Comparison of ENCODE assay signal across 1 cellular context in the genomic region with DNA sequence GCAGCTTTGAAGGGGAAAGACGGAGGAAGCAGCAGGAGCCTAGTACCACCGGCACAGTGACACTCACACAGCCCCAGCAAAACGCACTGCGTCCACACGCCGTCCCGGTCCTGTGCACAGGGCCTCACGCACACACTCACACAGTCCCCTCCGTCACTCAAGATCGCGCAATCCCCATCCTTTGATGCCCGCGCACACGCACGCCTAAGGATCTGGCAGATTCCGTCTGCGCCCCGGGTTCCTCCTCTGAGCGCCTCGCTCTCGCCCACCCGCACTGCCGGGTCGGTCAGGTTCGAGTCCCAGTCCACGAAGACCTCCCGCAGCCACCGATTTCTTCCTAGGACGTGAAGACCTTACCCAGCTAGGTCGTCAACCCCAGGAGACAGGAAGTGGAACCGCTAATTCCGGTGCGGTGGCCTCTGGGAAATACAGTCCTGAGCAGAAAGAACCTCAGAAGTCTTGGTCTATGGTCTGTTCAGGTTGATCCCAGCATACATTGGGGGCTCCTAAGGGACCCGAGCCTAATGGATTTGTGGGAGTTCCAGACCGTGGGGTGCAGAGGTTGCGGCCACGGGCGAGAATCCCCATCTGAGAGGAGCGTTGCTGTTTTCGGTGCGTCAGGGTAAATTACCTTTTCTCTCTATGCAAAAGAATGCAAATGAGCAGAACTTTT.
TF ChIP-seq lines count a peak whose summit lies in the region.

ZNF780B (minus strand) TSS at position 400 of the 673 bp plus-strand sequence. CDS start 5,899 bp downstream, outside the sequence.

TF ChIP-seq in HepG2, 621 proteins besides CTCF, POLR2A, EP300 and RAD21 (continued from another document and continues in another):
- TF ChIP-seq MTA1 (CRISPR knock-in tag; IDR thresholded peaks at IDR 0.05; ENCODE audit: borderline replicate concordance) (peak; percentile 80; the same call in 1 of the 2 replicates), ZNF737 (CRISPR knock-in tag; IDR thresholded peaks at IDR 0.05; ENCODE audit: borderline replicate concordance) (no peak; the same call in 1 of the 2 replicates), ZNF672 (CRISPR knock-in tag; IDR thresholded peaks at IDR 0.05) (no peak), ZNF10 (CRISPR knock-in tag; IDR thresholded peaks at IDR 0.05; ENCODE audit: borderline replicate concordance, low read depth) (no peak), ZKSCAN1 (IDR thresholded peaks at IDR 0.05; ENCODE audit: low read length) (no peak), ERF (CRISPR knock-in tag; IDR thresholded peaks at IDR 0.05) (no peak), ELF1 (CRISPR knock-in tag; IDR thresholded peaks at IDR 0.05) (peak; percentile 75), BORCS8-MEF2B (CRISPR knock-in tag; IDR thresholded peaks at IDR 0.05) (peak; percentile 94), ZSCAN20 (CRISPR knock-in tag; IDR thresholded peaks at IDR 0.05; ENCODE audit: borderline replicate concordance) (no peak), EED (CRISPR knock-in tag; IDR thresholded peaks at IDR 0.05) (no peak), HNRNPK (IDR thresholded peaks at IDR 0.05; ENCODE audit: low read depth, low read length, poor library complexity, severe bottlenecking) (no peak), SNAPC2 (CRISPR knock-in tag; IDR thresholded peaks at IDR 0.05) (peak; percentile 73; the same call in 1 of the 2 replicates), NPAS2 (CRISPR knock-in tag; IDR thresholded peaks at IDR 0.05; ENCODE audit: borderline replicate concordance) (no peak), NFYC (CRISPR knock-in tag; IDR thresholded peaks at IDR 0.05) (no peak), ZBTB38 (CRISPR knock-in tag; IDR thresholded peaks at IDR 0.05) (peak; percentile 64; the same call in 1 of the 2 replicates), SUZ12 (IDR thresholded peaks at IDR 0.05; ENCODE audit: low read depth, low read length) (peak; percentile 37; the same call in 1 of the 2 replicates), POLR2AphosphoS2 (IDR thresholded peaks at IDR 0.05; ENCODE audit: low read depth, low read length) (peak; percentile 77; the same call in 1 of the 2 replicates), GATA4 (IDR thresholded peaks at IDR 0.05; ENCODE audit: borderline replicate concordance, low read depth) (0 out of 2 replicates have a peak, but pooled peaks have one; percentile 22), ARNTL (CRISPR knock-in tag; IDR thresholded peaks at IDR 0.05) (no peak), GZF1 (CRISPR knock-in tag; IDR thresholded peaks at IDR 0.05) (no peak), MTF2 (CRISPR knock-in tag; IDR thresholded peaks at IDR 0.05; ENCODE audit: borderline replicate concordance) (0 out of 2 replicates have a peak, but pooled peaks have one; percentile 45), ZFP1 (CRISPR knock-in tag; IDR thresholded peaks at IDR 0.05) (no peak), ZNF235 (CRISPR knock-in tag; IDR thresholded peaks at IDR 0.05; ENCODE audit: borderline replicate concordance) (no peak), ZNF570 (CRISPR knock-in tag; IDR thresholded peaks at IDR 0.05; ENCODE audit: borderline replicate concordance) (no peak), PAWR (CRISPR knock-in tag; IDR thresholded peaks at IDR 0.05; ENCODE audit: borderline replicate concordance) (no peak), PHB2 (IDR thresholded peaks at IDR 0.05; ENCODE audit: partially characterized antibody) (no peak), BATF2 (CRISPR knock-in tag; IDR thresholded peaks at IDR 0.05) (0 out of 2 replicates have a peak, but pooled peaks have one; percentile 40), ZNF547 (CRISPR knock-in tag; IDR thresholded peaks at IDR 0.05) (no peak), ARID2 (CRISPR knock-in tag; IDR thresholded peaks at IDR 0.05; ENCODE audit: borderline replicate concordance) (peak; percentile 94), HNF4A (CRISPR knock-in tag; IDR thresholded peaks at IDR 0.05) (peak; percentile 37; the same call in 1 of the 2 replicates), PRDM15 (CRISPR knock-in tag; IDR thresholded peaks at IDR 0.05) (no peak), ATF5 (CRISPR knock-in tag; IDR thresholded peaks at IDR 0.05; ENCODE audit: low read depth) (no peak), ZSCAN29 (CRISPR knock-in tag; conservative IDR thresholded peaks at IDR 0.05) (peak; percentile 48; the same call in 1 of the 2 replicates), ZNF552 (CRISPR knock-in tag; IDR thresholded peaks at IDR 0.05; ENCODE audit: borderline replicate concordance) (no peak), ARHGAP35 (CRISPR knock-in tag; IDR thresholded peaks at IDR 0.05; ENCODE audit: borderline replicate concordance) (no peak), SP1 (IDR thresholded peaks at IDR 0.05) (no peak), SP1 (CRISPR knock-in tag; IDR thresholded peaks at IDR 0.05) (no peak), NFE2L2 (IDR thresholded peaks at IDR 0.05; ENCODE audit: low read length) (no peak), MATR3 (CRISPR knock-in tag; IDR thresholded peaks at IDR 0.05) (no peak), SP140L (CRISPR knock-in tag; IDR thresholded peaks at IDR 0.05; ENCODE audit: borderline replicate concordance) (no peak), ELK4 (CRISPR knock-in tag; IDR thresholded peaks at IDR 0.05; ENCODE audit: borderline replicate concordance) (no peak)
- TF ChIP-seq, protein P1, sequence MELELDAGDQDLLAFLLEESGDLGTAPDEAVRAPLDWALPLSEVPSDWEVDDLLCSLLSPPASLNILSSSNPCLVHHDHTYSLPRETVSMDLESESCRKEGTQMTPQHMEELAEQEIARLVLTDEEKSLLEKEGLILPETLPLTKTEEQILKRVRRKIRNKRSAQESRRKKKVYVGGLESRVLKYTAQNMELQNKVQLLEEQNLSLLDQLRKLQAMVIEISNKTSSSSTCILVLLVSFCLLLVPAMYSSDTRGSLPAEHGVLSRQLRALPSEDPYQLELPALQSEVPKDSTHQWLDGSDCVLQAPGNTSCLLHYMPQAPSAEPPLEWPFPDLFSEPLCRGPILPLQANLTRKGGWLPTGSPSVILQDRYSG (CRISPR knock-in tag; IDR thresholded peaks at IDR 0.05) = no peak; the same call in 1 of the 2 replicates
- TF ChIP-seq, protein P2, sequence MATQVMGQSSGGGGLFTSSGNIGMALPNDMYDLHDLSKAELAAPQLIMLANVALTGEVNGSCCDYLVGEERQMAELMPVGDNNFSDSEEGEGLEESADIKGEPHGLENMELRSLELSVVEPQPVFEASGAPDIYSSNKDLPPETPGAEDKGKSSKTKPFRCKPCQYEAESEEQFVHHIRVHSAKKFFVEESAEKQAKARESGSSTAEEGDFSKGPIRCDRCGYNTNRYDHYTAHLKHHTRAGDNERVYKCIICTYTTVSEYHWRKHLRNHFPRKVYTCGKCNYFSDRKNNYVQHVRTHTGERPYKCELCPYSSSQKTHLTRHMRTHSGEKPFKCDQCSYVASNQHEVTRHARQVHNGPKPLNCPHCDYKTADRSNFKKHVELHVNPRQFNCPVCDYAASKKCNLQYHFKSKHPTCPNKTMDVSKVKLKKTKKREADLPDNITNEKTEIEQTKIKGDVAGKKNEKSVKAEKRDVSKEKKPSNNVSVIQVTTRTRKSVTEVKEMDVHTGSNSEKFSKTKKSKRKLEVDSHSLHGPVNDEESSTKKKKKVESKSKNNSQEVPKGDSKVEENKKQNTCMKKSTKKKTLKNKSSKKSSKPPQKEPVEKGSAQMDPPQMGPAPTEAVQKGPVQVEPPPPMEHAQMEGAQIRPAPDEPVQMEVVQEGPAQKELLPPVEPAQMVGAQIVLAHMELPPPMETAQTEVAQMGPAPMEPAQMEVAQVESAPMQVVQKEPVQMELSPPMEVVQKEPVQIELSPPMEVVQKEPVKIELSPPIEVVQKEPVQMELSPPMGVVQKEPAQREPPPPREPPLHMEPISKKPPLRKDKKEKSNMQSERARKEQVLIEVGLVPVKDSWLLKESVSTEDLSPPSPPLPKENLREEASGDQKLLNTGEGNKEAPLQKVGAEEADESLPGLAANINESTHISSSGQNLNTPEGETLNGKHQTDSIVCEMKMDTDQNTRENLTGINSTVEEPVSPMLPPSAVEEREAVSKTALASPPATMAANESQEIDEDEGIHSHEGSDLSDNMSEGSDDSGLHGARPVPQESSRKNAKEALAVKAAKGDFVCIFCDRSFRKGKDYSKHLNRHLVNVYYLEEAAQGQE (IDR thresholded peaks at IDR 0.05; ENCODE audit: borderline replicate concordance in 1 of 2, low read depth in 1 of 2, low read length in 2 of 2) = no peak
- TF ChIP-seq, protein P3, sequence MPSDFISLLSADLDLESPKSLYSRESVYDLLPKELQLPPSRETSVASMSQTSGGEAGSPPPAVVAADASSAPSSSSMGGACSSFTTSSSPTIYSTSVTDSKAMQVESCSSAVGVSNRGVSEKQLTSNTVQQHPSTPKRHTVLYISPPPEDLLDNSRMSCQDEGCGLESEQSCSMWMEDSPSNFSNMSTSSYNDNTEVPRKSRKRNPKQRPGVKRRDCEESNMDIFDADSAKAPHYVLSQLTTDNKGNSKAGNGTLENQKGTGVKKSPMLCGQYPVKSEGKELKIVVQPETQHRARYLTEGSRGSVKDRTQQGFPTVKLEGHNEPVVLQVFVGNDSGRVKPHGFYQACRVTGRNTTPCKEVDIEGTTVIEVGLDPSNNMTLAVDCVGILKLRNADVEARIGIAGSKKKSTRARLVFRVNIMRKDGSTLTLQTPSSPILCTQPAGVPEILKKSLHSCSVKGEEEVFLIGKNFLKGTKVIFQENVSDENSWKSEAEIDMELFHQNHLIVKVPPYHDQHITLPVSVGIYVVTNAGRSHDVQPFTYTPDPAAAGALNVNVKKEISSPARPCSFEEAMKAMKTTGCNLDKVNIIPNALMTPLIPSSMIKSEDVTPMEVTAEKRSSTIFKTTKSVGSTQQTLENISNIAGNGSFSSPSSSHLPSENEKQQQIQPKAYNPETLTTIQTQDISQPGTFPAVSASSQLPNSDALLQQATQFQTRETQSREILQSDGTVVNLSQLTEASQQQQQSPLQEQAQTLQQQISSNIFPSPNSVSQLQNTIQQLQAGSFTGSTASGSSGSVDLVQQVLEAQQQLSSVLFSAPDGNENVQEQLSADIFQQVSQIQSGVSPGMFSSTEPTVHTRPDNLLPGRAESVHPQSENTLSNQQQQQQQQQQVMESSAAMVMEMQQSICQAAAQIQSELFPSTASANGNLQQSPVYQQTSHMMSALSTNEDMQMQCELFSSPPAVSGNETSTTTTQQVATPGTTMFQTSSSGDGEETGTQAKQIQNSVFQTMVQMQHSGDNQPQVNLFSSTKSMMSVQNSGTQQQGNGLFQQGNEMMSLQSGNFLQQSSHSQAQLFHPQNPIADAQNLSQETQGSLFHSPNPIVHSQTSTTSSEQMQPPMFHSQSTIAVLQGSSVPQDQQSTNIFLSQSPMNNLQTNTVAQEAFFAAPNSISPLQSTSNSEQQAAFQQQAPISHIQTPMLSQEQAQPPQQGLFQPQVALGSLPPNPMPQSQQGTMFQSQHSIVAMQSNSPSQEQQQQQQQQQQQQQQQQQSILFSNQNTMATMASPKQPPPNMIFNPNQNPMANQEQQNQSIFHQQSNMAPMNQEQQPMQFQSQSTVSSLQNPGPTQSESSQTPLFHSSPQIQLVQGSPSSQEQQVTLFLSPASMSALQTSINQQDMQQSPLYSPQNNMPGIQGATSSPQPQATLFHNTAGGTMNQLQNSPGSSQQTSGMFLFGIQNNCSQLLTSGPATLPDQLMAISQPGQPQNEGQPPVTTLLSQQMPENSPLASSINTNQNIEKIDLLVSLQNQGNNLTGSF (CRISPR knock-in tag; IDR thresholded peaks at IDR 0.05) = no peak
- TF ChIP-seq, protein P4, sequence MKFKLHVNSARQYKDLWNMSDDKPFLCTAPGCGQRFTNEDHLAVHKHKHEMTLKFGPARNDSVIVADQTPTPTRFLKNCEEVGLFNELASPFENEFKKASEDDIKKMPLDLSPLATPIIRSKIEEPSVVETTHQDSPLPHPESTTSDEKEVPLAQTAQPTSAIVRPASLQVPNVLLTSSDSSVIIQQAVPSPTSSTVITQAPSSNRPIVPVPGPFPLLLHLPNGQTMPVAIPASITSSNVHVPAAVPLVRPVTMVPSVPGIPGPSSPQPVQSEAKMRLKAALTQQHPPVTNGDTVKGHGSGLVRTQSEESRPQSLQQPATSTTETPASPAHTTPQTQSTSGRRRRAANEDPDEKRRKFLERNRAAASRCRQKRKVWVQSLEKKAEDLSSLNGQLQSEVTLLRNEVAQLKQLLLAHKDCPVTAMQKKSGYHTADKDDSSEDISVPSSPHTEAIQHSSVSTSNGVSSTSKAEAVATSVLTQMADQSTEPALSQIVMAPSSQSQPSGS (CRISPR knock-in tag; IDR thresholded peaks at IDR 0.05) = peak; percentile 55; the same call in 1 of the 2 replicates
